ENCODE assay signal across 1 cellular context in the genomic region with DNA sequence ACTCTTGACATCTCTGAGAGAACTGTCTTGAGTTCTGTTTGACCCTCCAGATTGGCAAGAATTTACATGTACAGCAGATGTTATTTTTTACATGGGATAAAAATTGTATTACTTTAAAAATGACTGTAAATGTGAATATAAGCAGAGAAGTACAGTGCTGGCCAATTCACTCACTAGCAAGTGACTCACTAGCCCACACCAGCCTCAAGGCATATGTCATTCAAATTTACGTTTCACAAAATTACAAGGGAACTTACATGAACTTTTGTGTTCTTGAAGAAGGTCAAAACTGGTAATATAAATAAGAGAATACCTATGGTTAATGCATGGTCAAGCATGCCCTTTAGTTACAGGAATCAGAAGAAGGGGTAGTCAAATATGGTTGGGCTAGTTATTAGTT.
TF ChIP-seq lines count a peak whose summit lies in the region.

No MANE protein-coding gene starts in this region.

TF ChIP-seq in IMR-90, 13 proteins besides CTCF, POLR2A, EP300 and RAD21 (continued from another document):
- TF ChIP-seq USF2 (IDR thresholded peaks at IDR 0.05; ENCODE audit: low read depth, low read length) (no peak), NFE2L2 (IDR thresholded peaks at IDR 0.05; ENCODE audit: low read depth, low read length) (no peak)
TF ChIP-seq in IMR-90: peak in this region for 0.
